In the genomic region with DNA sequence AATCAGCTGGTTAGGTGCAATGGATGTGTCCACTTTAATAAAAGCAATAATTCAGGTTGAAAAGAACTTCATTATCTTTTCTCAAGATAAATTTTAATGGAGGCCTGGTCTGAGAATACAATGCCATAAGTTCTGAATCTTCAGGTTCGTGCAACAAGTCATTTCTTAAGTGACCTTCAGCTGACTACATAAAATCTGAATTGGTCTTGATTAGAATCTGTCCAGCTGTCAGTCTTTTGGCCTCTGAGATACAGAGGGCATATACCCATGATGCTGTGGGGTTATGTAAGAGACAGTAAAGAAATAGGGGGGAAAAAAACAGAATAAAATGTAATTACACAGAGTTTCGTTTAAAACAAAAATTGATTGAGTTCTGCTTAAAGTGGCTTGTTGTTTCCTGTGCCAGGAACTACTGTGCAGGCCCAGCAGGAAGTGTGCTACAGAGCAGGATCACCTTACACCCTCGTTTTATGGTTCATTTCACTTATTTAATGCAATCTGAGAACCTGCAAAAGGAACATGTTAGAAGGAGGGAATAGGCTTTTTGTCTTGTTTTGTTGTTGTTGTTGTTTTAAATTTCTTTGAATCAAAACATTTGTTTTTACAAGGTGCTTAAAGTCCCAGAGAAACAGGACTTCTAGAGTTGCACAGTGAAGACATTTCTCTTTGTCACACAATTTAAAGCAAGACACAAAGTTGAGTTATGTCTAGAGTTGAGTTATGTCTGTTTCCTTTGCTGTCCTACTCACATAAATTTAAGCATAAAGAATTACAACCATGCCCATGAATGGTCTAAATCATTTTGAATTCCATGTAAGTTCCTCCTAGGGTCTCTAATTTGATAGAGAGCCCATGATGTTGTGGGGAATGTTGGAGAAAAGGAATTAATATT, we compare ENCODE assay signal across 1 cellular context.
A peak's percentile ranks its signal among the peaks of the same experiment; 100 is the strongest.
TF ChIP-seq lines count a peak whose summit lies in the region.

No MANE protein-coding gene starts in this region.

TF ChIP-seq in HEK293, 187 proteins besides CTCF, POLR2A, EP300 and RAD21 (continued from another document):
- TF ChIP-seq, protein P1, sequence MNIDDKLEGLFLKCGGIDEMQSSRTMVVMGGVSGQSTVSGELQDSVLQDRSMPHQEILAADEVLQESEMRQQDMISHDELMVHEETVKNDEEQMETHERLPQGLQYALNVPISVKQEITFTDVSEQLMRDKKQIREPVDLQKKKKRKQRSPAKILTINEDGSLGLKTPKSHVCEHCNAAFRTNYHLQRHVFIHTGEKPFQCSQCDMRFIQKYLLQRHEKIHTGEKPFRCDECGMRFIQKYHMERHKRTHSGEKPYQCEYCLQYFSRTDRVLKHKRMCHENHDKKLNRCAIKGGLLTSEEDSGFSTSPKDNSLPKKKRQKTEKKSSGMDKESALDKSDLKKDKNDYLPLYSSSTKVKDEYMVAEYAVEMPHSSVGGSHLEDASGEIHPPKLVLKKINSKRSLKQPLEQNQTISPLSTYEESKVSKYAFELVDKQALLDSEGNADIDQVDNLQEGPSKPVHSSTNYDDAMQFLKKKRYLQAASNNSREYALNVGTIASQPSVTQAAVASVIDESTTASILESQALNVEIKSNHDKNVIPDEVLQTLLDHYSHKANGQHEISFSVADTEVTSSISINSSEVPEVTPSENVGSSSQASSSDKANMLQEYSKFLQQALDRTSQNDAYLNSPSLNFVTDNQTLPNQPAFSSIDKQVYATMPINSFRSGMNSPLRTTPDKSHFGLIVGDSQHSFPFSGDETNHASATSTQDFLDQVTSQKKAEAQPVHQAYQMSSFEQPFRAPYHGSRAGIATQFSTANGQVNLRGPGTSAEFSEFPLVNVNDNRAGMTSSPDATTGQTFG (tag by site-specific recombination; IDR thresholded peaks at IDR 0.05; ENCODE audit: borderline replicate concordance) = no peak
- TF ChIP-seq, protein P2, sequence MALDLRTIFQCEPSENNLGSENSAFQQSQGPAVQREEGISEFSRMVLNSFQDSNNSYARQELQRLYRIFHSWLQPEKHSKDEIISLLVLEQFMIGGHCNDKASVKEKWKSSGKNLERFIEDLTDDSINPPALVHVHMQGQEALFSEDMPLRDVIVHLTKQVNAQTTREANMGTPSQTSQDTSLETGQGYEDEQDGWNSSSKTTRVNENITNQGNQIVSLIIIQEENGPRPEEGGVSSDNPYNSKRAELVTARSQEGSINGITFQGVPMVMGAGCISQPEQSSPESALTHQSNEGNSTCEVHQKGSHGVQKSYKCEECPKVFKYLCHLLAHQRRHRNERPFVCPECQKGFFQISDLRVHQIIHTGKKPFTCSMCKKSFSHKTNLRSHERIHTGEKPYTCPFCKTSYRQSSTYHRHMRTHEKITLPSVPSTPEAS (tag by site-specific recombination; IDR thresholded peaks at IDR 0.05) = no peak; the same call in 1 of the 2 replicates
- no peak for TF ChIP-seq ZNF558 (tag by site-specific recombination; IDR thresholded peaks at IDR 0.05)
- no peak for TF ChIP-seq ZNF837 (tag by site-specific recombination; IDR thresholded peaks at IDR 0.05)
- no peak for TF ChIP-seq ZNF677 (tag by site-specific recombination; IDR thresholded peaks at IDR 0.05)
- no peak for TF ChIP-seq ZNF549 (tag by site-specific recombination; IDR thresholded peaks at IDR 0.05)
- TF ChIP-seq ZNF214 (tag by site-specific recombination; IDR thresholded peaks at IDR 0.05; ENCODE audit: borderline replicate concordance) = no peak
- TF ChIP-seq ZBTB8A (tag by site-specific recombination; IDR thresholded peaks at IDR 0.05) = 0 out of 2 replicates have a peak, but pooled peaks have one; percentile 15
- no peak for TF ChIP-seq EGR2 (tag by site-specific recombination; IDR thresholded peaks at IDR 0.05; ENCODE audit: low read depth)
- TF ChIP-seq, protein P3, sequence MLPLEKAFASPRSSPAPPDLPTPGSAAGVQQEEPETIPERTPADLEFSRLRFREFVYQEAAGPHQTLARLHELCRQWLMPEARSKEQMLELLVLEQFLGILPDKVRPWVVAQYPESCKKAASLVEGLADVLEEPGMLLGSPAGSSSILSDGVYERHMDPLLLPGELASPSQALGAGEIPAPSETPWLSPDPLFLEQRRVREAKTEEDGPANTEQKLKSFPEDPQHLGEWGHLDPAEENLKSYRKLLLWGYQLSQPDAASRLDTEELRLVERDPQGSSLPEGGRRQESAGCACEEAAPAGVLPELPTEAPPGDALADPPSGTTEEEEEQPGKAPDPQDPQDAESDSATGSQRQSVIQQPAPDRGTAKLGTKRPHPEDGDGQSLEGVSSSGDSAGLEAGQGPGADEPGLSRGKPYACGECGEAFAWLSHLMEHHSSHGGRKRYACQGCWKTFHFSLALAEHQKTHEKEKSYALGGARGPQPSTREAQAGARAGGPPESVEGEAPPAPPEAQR (tag by site-specific recombination; IDR thresholded peaks at IDR 0.05) = no peak
- peak; percentile 60 for TF ChIP-seq ZNF366 (tag by site-specific recombination; conservative IDR thresholded peaks at IDR 0.05)
- TF ChIP-seq ZNF274 (IDR thresholded peaks at IDR 0.05; ENCODE audit: low read length) = no peak
- no peak for TF ChIP-seq ZNF274 (tag by site-specific recombination; IDR thresholded peaks at IDR 0.05; ENCODE audit: borderline replicate concordance)
- TF ChIP-seq, protein P4, sequence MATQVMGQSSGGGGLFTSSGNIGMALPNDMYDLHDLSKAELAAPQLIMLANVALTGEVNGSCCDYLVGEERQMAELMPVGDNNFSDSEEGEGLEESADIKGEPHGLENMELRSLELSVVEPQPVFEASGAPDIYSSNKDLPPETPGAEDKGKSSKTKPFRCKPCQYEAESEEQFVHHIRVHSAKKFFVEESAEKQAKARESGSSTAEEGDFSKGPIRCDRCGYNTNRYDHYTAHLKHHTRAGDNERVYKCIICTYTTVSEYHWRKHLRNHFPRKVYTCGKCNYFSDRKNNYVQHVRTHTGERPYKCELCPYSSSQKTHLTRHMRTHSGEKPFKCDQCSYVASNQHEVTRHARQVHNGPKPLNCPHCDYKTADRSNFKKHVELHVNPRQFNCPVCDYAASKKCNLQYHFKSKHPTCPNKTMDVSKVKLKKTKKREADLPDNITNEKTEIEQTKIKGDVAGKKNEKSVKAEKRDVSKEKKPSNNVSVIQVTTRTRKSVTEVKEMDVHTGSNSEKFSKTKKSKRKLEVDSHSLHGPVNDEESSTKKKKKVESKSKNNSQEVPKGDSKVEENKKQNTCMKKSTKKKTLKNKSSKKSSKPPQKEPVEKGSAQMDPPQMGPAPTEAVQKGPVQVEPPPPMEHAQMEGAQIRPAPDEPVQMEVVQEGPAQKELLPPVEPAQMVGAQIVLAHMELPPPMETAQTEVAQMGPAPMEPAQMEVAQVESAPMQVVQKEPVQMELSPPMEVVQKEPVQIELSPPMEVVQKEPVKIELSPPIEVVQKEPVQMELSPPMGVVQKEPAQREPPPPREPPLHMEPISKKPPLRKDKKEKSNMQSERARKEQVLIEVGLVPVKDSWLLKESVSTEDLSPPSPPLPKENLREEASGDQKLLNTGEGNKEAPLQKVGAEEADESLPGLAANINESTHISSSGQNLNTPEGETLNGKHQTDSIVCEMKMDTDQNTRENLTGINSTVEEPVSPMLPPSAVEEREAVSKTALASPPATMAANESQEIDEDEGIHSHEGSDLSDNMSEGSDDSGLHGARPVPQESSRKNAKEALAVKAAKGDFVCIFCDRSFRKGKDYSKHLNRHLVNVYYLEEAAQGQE (tag by site-specific recombination; IDR thresholded peaks at IDR 0.05) = no peak
- no peak for TF ChIP-seq KLF1 (tag by site-specific recombination; IDR thresholded peaks at IDR 0.05)
- TF ChIP-seq OSR2 (tag by site-specific recombination; IDR thresholded peaks at IDR 0.05) = peak; percentile 98
- TF ChIP-seq, protein P5, sequence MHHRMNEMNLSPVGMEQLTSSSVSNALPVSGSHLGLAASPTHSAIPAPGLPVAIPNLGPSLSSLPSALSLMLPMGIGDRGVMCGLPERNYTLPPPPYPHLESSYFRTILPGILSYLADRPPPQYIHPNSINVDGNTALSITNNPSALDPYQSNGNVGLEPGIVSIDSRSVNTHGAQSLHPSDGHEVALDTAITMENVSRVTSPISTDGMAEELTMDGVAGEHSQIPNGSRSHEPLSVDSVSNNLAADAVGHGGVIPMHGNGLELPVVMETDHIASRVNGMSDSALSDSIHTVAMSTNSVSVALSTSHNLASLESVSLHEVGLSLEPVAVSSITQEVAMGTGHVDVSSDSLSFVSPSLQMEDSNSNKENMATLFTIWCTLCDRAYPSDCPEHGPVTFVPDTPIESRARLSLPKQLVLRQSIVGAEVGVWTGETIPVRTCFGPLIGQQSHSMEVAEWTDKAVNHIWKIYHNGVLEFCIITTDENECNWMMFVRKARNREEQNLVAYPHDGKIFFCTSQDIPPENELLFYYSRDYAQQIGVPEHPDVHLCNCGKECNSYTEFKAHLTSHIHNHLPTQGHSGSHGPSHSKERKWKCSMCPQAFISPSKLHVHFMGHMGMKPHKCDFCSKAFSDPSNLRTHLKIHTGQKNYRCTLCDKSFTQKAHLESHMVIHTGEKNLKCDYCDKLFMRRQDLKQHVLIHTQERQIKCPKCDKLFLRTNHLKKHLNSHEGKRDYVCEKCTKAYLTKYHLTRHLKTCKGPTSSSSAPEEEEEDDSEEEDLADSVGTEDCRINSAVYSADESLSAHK (tag by site-specific recombination; IDR thresholded peaks at IDR 0.05) = peak; percentile 73
- TF ChIP-seq ZNF623 (tag by site-specific recombination; IDR thresholded peaks at IDR 0.05) = no peak
- TF ChIP-seq, protein P6, sequence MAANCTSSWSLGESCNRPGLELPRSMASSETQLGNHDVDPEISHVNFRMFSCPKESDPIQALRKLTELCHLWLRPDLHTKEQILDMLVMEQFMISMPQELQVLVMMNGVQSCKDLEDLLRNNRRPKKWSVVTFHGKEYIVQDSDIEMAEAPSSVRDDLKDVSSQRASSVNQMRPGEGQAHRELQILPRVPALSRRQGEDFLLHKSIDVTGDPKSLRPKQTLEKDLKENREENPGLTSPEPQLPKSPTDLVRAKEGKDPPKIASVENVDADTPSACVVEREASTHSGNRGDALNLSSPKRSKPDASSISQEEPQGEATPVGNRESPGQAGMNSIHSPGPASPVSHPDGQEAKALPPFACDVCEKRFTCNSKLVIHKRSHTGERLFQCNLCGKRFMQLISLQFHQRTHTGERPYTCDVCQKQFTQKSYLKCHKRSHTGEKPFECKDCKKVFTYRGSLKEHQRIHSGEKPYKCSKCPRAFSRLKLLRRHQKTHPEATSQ (tag by site-specific recombination; IDR thresholded peaks at IDR 0.05) = no peak
- no peak for TF ChIP-seq ZEB2 (tag by site-specific recombination; IDR thresholded peaks at IDR 0.05)
- no peak for TF ChIP-seq ZNF791 (tag by site-specific recombination; IDR thresholded peaks at IDR 0.05)
- TF ChIP-seq ZNF223 (tag by site-specific recombination; IDR thresholded peaks at IDR 0.05) = no peak
- TF ChIP-seq ZNF335 (tag by site-specific recombination; conservative IDR thresholded peaks at IDR 0.05) = no peak
- TF ChIP-seq KLF8 (tag by site-specific recombination; IDR thresholded peaks at IDR 0.05) = no peak
- no peak; the same call in 1 of the 2 replicates for TF ChIP-seq BCL11A (tag by site-specific recombination; IDR thresholded peaks at IDR 0.05; ENCODE audit: low read depth)
- TF ChIP-seq ZBTB48 (tag by site-specific recombination; IDR thresholded peaks at IDR 0.05) = no peak
- TF ChIP-seq ZNF701 (tag by site-specific recombination; IDR thresholded peaks at IDR 0.05) = no peak
- TF ChIP-seq, protein P7, sequence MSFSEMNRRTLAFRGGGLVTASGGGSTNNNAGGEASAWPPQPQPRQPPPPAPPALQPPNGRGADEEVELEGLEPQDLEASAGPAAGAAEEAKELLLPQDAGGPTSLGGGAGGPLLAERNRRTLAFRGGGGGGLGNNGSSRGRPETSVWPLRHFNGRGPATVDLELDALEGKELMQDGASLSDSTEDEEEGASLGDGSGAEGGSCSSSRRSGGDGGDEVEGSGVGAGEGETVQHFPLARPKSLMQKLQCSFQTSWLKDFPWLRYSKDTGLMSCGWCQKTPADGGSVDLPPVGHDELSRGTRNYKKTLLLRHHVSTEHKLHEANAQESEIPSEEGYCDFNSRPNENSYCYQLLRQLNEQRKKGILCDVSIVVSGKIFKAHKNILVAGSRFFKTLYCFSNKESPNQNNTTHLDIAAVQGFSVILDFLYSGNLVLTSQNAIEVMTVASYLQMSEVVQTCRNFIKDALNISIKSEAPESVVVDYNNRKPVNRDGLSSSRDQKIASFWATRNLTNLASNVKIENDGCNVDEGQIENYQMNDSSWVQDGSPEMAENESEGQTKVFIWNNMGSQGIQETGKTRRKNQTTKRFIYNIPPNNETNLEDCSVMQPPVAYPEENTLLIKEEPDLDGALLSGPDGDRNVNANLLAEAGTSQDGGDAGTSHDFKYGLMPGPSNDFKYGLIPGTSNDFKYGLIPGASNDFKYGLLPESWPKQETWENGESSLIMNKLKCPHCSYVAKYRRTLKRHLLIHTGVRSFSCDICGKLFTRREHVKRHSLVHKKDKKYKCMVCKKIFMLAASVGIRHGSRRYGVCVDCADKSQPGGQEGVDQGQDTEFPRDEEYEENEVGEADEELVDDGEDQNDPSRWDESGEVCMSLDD (tag by site-specific recombination; IDR thresholded peaks at IDR 0.05) = no peak
- no peak for TF ChIP-seq ZNF654 (tag by site-specific recombination; IDR thresholded peaks at IDR 0.05; ENCODE audit: low read depth)
- no peak for TF ChIP-seq ZNF155 (tag by site-specific recombination; IDR thresholded peaks at IDR 0.05)
- TF ChIP-seq ZNF785 (tag by site-specific recombination; IDR thresholded peaks at IDR 0.05) = no peak
- TF ChIP-seq ZNF48 (tag by site-specific recombination; IDR thresholded peaks at IDR 0.05) = no peak
- TF ChIP-seq ZNF19 (tag by site-specific recombination; IDR thresholded peaks at IDR 0.05; ENCODE audit: low read depth) = no peak
- no peak for TF ChIP-seq BCL11B (tag by site-specific recombination; IDR thresholded peaks at IDR 0.05; ENCODE audit: low read depth)
- no peak for TF ChIP-seq MEIS1 (CRISPR knock-in tag; IDR thresholded peaks at IDR 0.05; ENCODE audit: borderline replicate concordance)
- no peak for TF ChIP-seq ZFP69B (tag by site-specific recombination; IDR thresholded peaks at IDR 0.05)
- TF ChIP-seq, protein P8, sequence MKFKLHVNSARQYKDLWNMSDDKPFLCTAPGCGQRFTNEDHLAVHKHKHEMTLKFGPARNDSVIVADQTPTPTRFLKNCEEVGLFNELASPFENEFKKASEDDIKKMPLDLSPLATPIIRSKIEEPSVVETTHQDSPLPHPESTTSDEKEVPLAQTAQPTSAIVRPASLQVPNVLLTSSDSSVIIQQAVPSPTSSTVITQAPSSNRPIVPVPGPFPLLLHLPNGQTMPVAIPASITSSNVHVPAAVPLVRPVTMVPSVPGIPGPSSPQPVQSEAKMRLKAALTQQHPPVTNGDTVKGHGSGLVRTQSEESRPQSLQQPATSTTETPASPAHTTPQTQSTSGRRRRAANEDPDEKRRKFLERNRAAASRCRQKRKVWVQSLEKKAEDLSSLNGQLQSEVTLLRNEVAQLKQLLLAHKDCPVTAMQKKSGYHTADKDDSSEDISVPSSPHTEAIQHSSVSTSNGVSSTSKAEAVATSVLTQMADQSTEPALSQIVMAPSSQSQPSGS (tag by site-specific recombination; IDR thresholded peaks at IDR 0.05; ENCODE audit: low read depth) = no peak
- no peak for TF ChIP-seq ZNF16 (tag by site-specific recombination; IDR thresholded peaks at IDR 0.05; ENCODE audit: low read depth)
- TF ChIP-seq ZNF548 (tag by site-specific recombination; IDR thresholded peaks at IDR 0.05) = no peak
- TF ChIP-seq, protein P9, sequence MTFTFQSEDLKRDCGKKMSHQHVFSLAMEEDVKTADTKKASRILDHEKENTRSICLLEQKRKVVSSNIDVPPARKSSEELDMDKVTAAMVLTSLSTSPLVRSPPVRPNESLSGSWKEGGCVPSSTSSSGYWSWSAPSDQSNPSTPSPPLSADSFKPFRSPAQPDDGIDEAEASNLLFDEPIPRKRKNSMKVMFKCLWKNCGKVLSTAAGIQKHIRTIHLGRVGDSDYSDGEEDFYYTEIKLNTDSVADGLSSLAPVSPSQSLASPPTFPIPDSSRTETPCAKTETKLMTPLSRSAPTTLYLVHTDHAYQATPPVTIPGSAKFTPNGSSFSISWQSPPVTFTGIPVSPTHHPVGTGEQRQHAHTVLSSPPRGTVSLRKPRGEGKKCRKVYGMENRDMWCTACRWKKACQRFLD (tag by site-specific recombination; IDR thresholded peaks at IDR 0.05) = no peak
- TF ChIP-seq ZIC2 (tag by site-specific recombination; IDR thresholded peaks at IDR 0.05) = peak; percentile 82
TF ChIP-seq in HEK293: peak in this region for 33.
